Comparison of ENCODE assay signal across 10 cellular contexts in the genomic region with DNA sequence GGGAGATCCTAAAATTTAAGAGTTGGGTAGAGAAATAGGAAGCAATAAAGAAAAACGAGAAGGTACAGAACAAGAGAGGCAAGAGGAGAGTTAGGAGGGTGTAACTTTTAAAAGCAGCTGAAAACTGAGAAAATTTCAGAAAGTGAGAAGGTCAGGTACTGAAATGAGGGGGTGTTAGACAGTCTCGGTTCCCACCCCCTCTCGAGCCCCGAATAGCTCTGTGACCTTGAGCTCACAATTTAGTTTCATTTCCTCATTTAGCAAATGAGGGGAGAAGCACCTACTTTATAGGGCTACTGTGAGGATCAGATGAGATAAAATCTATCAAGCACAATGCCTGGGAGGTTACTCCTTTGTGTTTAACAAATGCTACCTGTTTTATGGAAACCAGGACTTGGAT. TPM values are rescaled to one million over a fixed set of nuclear protein-coding genes. Genes with fewer than 3 reads are reported as not detected.
DNase-seq lines count a peak whose midpoint lies in the region; ATAC-seq and TF ChIP-seq lines count a peak whose summit lies in the region.
"Had no signal": no experiment of that assay in that cellular context is flagged by ENCODE, and none has a peak within 500 bp of the region (broad histone marks: within the 10 kb centered on the region; RNA-seq: fewer than 3 reads in every experiment).

No MANE protein-coding gene starts in this region.

- H3K9ac ChIP-seq in SU-DHL-6 (ENCODE audit: low read length): peak overlapping the region; percentile 92
- no peak overlapping the region for H3K9ac ChIP-seq in mammary epithelial cell (ENCODE audit: insufficient read depth, low read length)

- H3K9me2 ChIP-seq in SU-DHL-6 (replicated peaks; ENCODE audit: insufficient read depth, low read length): no peaks in the 10 kb centered on the region

- TF ChIP-seq CTCF in GM12864 (IDR thresholded peaks at IDR 0.05; ENCODE audit: low read depth, low read length, missing control alignments) (no peak), SU-DHL-6 (IDR thresholded peaks at IDR 0.05; ENCODE audit: insufficient read depth, low read length, poor library complexity, severe bottlenecking) (no peak), HFFc6 (IDR thresholded peaks at IDR 0.05) (no peak), mammary epithelial cell (conservative IDR thresholded peaks at IDR 0.05 in 1 of 2, IDR thresholded peaks at IDR 0.05 in 1 of 2; ENCODE audit: extremely low read depth in 1 of 2, insufficient read depth in 1 of 2, low read depth in 1 of 2, low read length in 2 of 2) (no peak)

- 90% methylated on average over 4 of the region's 4 CpGs for WGBS in mammary epithelial cell (ENCODE audit: low coverage, missing lambda C conversion rate)

- no peak overlapping the region for H3K27ac Mint-ChIP-seq in HFFc6
- no peak overlapping the region for H3K27ac Mint-ChIP-seq in T-helper 2 cell treated with Interferon-gamma antibody and Interleukin-4, amounts not matched to agents 5 μg/mL and 100 μg/mL, for 36 hours

- intact Hi-C loops in mammary epithelial cell (cut with micrococcal nuclease): no loop called here

- no TSS peak for BruUV-seq in mammary epithelial cell (replicated peaks; lab: Mats Ljungman, UMichigan)

- peak; percentile 94 for ATAC-seq in GM19452 (IDR thresholded peaks at IDR 0.05; ENCODE audit: unreplicated experiment)
- ATAC-seq in HG03095 (IDR thresholded peaks at IDR 0.05; ENCODE audit: unreplicated experiment): peak; percentile 94
- ATAC-seq: left cardiac atrium had no signal

- no peaks in the 10 kb centered on the region for H3K9me3 Mint-ChIP-seq in HFFc6
- H3K9me3 Mint-ChIP-seq in T-helper 2 cell treated with Interferon-gamma antibody and Interleukin-4, amounts not matched to agents 5 μg/mL and 100 μg/mL, for 36 hours: no peaks in the 10 kb centered on the region

- H3F3A ChIP-seq in SU-DHL-6 (ENCODE audit: insufficient read depth): peaks cover 29% of the 10 kb centered on the region

- H3K4me1 ChIP-seq in mammary epithelial cell (ENCODE audit: insufficient read depth, low read length): peaks cover 7% of the 10 kb centered on the region

- peaks cover 11% of the 10 kb centered on the region for H3K27me3 Mint-ChIP-seq in HFFc6 (ENCODE audit: insufficient read depth)
- H3K27me3 Mint-ChIP-seq in T-helper 2 cell treated with Interferon-gamma antibody and Interleukin-4, amounts not matched to agents 5 μg/mL and 100 μg/mL, for 36 hours (ENCODE audit: low read depth): peaks cover 24% of the 10 kb centered on the region

- no peaks in the 10 kb centered on the region for H3K36me3 Mint-ChIP-seq in HFFc6 (ENCODE audit: low read depth)
- H3K36me3 Mint-ChIP-seq in T-helper 2 cell treated with Interferon-gamma antibody and Interleukin-4, amounts not matched to agents 5 μg/mL and 100 μg/mL, for 36 hours (ENCODE audit: low read depth): no peaks in the 10 kb centered on the region

- DNase-seq in GM12864 (ENCODE audit: low read depth): peak; percentile 81
- DNase-seq in HFFc6: no peak
- DNase-seq in T-helper 2 cell treated with Interferon-gamma antibody and Interleukin-4, amounts not matched to agents 5 μg/mL and 100 μg/mL, for 36 hours (ENCODE audit: low spot score): no peak
- no peak for DNase-seq in NCI-H146 treated with DMSO at 0.1 percent for 48 hours (lab: John Stamatoyannopoulos, UW; ENCODE audit: unreplicated experiment)
- no peak for DNase-seq in mammary epithelial cell
- DNase-seq: activated CD4-positive, CD25-positive, alpha-beta regulatory T cell; left cardiac atrium had no signal

- peak overlapping the region; percentile 93 for H3K27ac ChIP-seq in SU-DHL-6 (ENCODE audit: low read depth, low read length)
- no peak overlapping the region for H3K27ac ChIP-seq in mammary epithelial cell (ENCODE audit: insufficient read depth, low read depth, low read length)

- H2AFZ ChIP-seq in SU-DHL-6 (ENCODE audit: low read depth, low read length, severe bottlenecking): no peak overlapping the region
- no peak overlapping the region for H2AFZ ChIP-seq in mammary epithelial cell (ENCODE audit: low read depth, low read length)

- dilution Hi-C loops in mammary epithelial cell (cut with HindIII; ENCODE audit: low sequenced_read_pairs): no loop called here

- H3K79me2 ChIP-seq in SU-DHL-6 (ENCODE audit: insufficient read depth, low read length) (peaks cover 86% of the 10 kb centered on the region), mammary epithelial cell (ENCODE audit: insufficient read depth, low read length) (no peaks in the 10 kb centered on the region)

- H3K4me3 ChIP-seq in GM12864 (ENCODE audit: low read depth, low read length) (no peak overlapping the region), SU-DHL-6 (ENCODE audit: insufficient read depth, low read length, poor library complexity, severe bottlenecking) (peak overlapping the region; percentile 50), mammary epithelial cell (replicated peaks in 1 of 3; ENCODE audit: insufficient read depth in 1 of 3, low read depth in 2 of 3, low read length in 3 of 3) (no peak overlapping the region)

- H3K27me3 ChIP-seq in SU-DHL-6 (ENCODE audit: low read length) (no peaks in the 10 kb centered on the region), mammary epithelial cell (ENCODE audit: insufficient read depth, low read length) (peaks cover 2% of the 10 kb centered on the region)

- no peaks in the 10 kb centered on the region for H3K36me3 ChIP-seq in SU-DHL-6 (ENCODE audit: low read length)
- no peaks in the 10 kb centered on the region for H3K36me3 ChIP-seq in mammary epithelial cell (ENCODE audit: insufficient read depth, low read length)

- no peaks in the 10 kb centered on the region for H3K4me1 Mint-ChIP-seq in HFFc6 (ENCODE audit: low read depth)
- H3K4me1 Mint-ChIP-seq in T-helper 2 cell treated with Interferon-gamma antibody and Interleukin-4, amounts not matched to agents 5 μg/mL and 100 μg/mL, for 36 hours (ENCODE audit: low read depth): no peaks in the 10 kb centered on the region

- H4K20me1 ChIP-seq in SU-DHL-6 (ENCODE audit: low read depth, low read length) (no peaks in the 10 kb centered on the region), mammary epithelial cell (ENCODE audit: insufficient read depth, low read length) (no peaks in the 10 kb centered on the region)

- CTCF ChIA-PET in mammary epithelial cell (lab: Charles Lee; ENCODE audit: low non-redundant PET): no interaction called here

- in situ Hi-C loops in mammary epithelial cell (cut with MboI; ENCODE audit: low sequenced_read_pairs in 2 of 2): no loop called here

- no peak overlapping the region for H3K4me3 Mint-ChIP-seq in HFFc6
- no peak overlapping the region for H3K4me3 Mint-ChIP-seq in T-helper 2 cell treated with Interferon-gamma antibody and Interleukin-4, amounts not matched to agents 5 μg/mL and 100 μg/mL, for 36 hours

- H3K9me3 ChIP-seq in SU-DHL-6 (ENCODE audit: insufficient read depth, low read length): no peaks in the 10 kb centered on the region
- H3K9me3 ChIP-seq in mammary epithelial cell (replicated peaks; ENCODE audit: insufficient read depth, low read length): no peaks in the 10 kb centered on the region

- H3K4me2 ChIP-seq in SU-DHL-6 (ENCODE audit: low read depth, low read length, poor library complexity, severe bottlenecking) (peak overlapping the region; percentile 95), mammary epithelial cell (ENCODE audit: insufficient read depth, low read depth, low read length) (no peak overlapping the region)

RNA-seq across cellular contexts. Expression of a gene that starts 4.8 kb away (rescaled TPM):
- not detected for total RNA-seq in HFFc6 (2021; fragmentation: NEBNext Ultra II Directional; extraction: Animal tissue kit (Norgen Biotek cat#: 25700))
- total RNA-seq in mammary epithelial cell: 10 to 100 TPM in 1 of 2 donors, under 1 TPM in 1; 0.68 to 14.2 TPM
- polyA plus RNA-seq in mammary epithelial cell: 1.9 TPM
- polyA minus RNA-seq in mammary epithelial cell: 4.2 TPM
